In the genomic region with DNA sequence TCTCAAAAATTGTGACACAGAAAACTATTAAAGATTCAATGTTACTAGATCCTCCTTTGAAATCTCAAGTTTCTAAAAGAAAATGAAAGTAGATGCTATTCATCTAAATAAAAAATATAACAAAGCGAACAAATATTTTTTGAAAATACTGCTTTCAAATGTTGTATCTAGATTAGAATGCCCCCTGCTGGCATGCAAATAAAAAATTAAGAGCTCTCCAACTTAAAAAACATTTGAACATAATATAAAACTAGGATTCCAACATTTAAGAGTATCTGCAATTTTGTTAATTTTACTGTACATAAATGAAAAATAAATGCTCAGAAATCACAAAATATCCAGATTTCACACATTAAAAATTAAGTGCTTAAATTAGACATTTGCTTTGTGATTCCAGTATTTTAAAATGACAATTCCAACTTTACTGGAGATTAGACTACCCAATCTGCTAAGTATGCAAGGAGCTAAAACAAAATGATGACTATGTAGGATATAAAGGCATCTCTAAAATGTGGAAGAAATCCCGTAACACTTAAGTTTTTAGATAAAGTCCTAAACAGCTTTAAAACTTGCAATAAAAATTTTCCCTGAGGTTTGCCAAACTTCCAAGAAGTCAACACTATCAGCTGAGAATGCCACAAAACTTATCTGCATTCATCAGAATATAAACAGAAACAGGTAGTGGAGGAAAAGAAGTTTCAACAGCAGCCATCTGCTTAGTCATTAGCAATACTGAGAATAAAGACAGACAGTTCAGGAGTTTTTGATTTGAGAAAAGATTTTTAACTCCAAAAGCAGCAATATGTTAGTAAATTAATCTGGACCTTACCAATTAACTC, we compare ENCODE assay signal across 8 cellular contexts. TPM values are rescaled to one million over a fixed set of nuclear protein-coding genes. Genes with fewer than 3 reads are reported as not detected.
DNase-seq lines count a peak whose midpoint lies in the region; ATAC-seq, FAIRE-seq and TF ChIP-seq lines count a peak whose summit lies in the region.
"Had no signal": no experiment of that assay in that cellular context is flagged by ENCODE, and none has a peak within 500 bp of the region (broad histone marks: within the 10 kb centered on the region; RNA-seq: fewer than 3 reads in every experiment).

No MANE protein-coding gene starts in this region.

- no peak overlapping the region for H3K4me3 Mint-ChIP-seq in nephron progenitor cell

- no peak overlapping the region for H3K27ac ChIP-seq in small intestine (ENCODE audit: low read depth in 1 of 2, low read length in 1 of 2)

- no peaks in the 10 kb centered on the region for H3K9me3 ChIP-seq in small intestine (ENCODE audit: control insufficient read depth, low read depth)

- H3K4me1 Mint-ChIP-seq in nephron progenitor cell = peaks cover 2% of the 10 kb centered on the region

- peaks cover 66% of the 10 kb centered on the region for H3K36me3 Mint-ChIP-seq in nephron progenitor cell (ENCODE audit: low read depth)

- H3K36me3 ChIP-seq in small intestine (ENCODE audit: control insufficient read depth in 2 of 2, insufficient read depth in 2 of 2, low read length in 2 of 2) = peaks cover 2 to 5% of the 10 kb centered on the region in 2 donors

- no peaks in the 10 kb centered on the region for H3K9me3 Mint-ChIP-seq in nephron progenitor cell

- 79 to 87% (median 85%) methylated on average over 2 of the region's 2 CpGs for WGBS in small intestine, 3 donors

- H3K27me3 ChIP-seq in small intestine (ENCODE audit: control insufficient read depth in 2 of 2, insufficient read depth in 2 of 2, low read length in 2 of 2) = no peaks in the 10 kb centered on the region

- H3K4me3 ChIP-seq in small intestine (ENCODE audit: low read depth in 1 of 2, low read length in 2 of 2) = no peak overlapping the region
- H3K4me3 ChIP-seq: lung had no signal

- TF ChIP-seq CTCF in nephron progenitor cell (IDR thresholded peaks at IDR 0.05) = no peak

- no peak for ATAC-seq in GM21447 (IDR thresholded peaks at IDR 0.05; ENCODE audit: unreplicated experiment)

- no peaks in the 10 kb centered on the region for H3K27me3 Mint-ChIP-seq in nephron progenitor cell (ENCODE audit: low read depth, poor library complexity)

- no peak for FAIRE-seq in small intestine (lab: Jason Lieb, UNC)

- H3K4me1 ChIP-seq in small intestine (ENCODE audit: control insufficient read depth in 2 of 2, insufficient read depth in 1 of 2, low read depth in 1 of 2, low read length in 1 of 2) = no peaks in the 10 kb centered on the region

- DNase-seq in EH (ENCODE audit: low read depth) (peak; percentile 67), Kasumi-1 (lab: John Stamatoyannopoulos, UW) (peak; percentile 28 to 57), dermis microvascular lymphatic vessel endothelial cell (ENCODE audit: low read depth in 2 of 2) (peak; percentile 5 to 21), nephron progenitor cell (no peak), small intestine (no peak), NCI-H1930 (lab: John Stamatoyannopoulos, UW) (no peak)

- peak overlapping the region; percentile 42 for H3K27ac Mint-ChIP-seq in nephron progenitor cell

RNA-seq across cellular contexts. Expression of a gene that starts 32.6 kb away (rescaled TPM):
- 108 and 120 TPM in 2 replicates for total RNA-seq in dermis microvascular lymphatic vessel endothelial cell
- 10 to 100 TPM; 47.6 to 57.5 (median 51.0) TPM for polyA plus RNA-seq in small intestine

Comparison
In these comparisons a context has a peak if more than half of its experiments do, and no peak if none do; other contexts are left out.
1. DNase-seq: peak in EH (single experiment), Kasumi-1 (2 of 2) and dermis microvascular lymphatic vessel endothelial cell (2 of 2); none in nephron progenitor cell (single experiment), small intestine (single experiment) and NCI-H1930 (0 of 2).